In genomic region chr9:121454972-121455371, GRCh38 we compare ENCODE assay signal across 22 cellular contexts. TPM values are rescaled to one million over a fixed set of nuclear protein-coding genes. Genes with fewer than 3 reads are reported as not detected.
DNase-seq lines count a peak whose midpoint lies in the region; ATAC-seq and TF ChIP-seq lines count a peak whose summit lies in the region.
"Had no signal": no experiment of that assay in that cellular context is flagged by ENCODE, and none has a peak within 500 bp of the region (broad histone marks: within the 10 kb centered on the region; RNA-seq: fewer than 3 reads in every experiment).

No MANE protein-coding gene starts in this region.

- peak in 1 of 2 donors; percentile 11 for DNase-seq in activated T-cell treated with anti-CD3 and anti-CD28 coated beads, Interleukin-2, amount 50 U/mL, for 72 hours
- DNase-seq in activated T-cell treated with anti-CD3 and anti-CD28 coated beads, Interleukin-2, amount 50 U/mL, for 48 hours = no peak
- peak; percentile 45 for DNase-seq in GM10266 (ENCODE audit: extremely low spot score)
- DNase-seq in OCI-M1 (lab: John Stamatoyannopoulos, UW) = peak; percentile 3
- no peak for DNase-seq in effector CD8-positive, alpha-beta T cell (lab: John Stamatoyannopoulos, UW)
- DNase-seq in hypothalamus (lab: John Stamatoyannopoulos, UW) = no peak
- DNase-seq: CD4-positive, CD25-positive, alpha-beta regulatory T cell; EL; GF-D8; IMR-90; NCI-H1417 treated with DMSO at 0.1 percent for 48 hours; NCI-H187; NCI-H446; NCI-H526 treated with DMSO at 0.1 percent for 48 hours; PC-3; Right ventricle myocardium superior had no signal

- peaks cover 42% of the 10 kb centered on the region for H3K27me3 Mint-ChIP-seq in activated T-cell treated with anti-CD3 and anti-CD28 coated beads, Interleukin-2, amount 50 U/mL, for 72 hours (ENCODE audit: low read depth)

- H3K36me3 Mint-ChIP-seq in activated T-cell treated with anti-CD3 and anti-CD28 coated beads, Interleukin-2, amount 50 U/mL, for 72 hours (ENCODE audit: insufficient read depth in 2 of 2) = peaks cover 1% of the 10 kb centered on the region in 2 donors
- H3K36me3 Mint-ChIP-seq: CD4-positive, CD25-positive, alpha-beta regulatory T cell had no signal

- peaks cover 14% of the 10 kb centered on the region for H3K4me1 Mint-ChIP-seq in activated T-cell treated with anti-CD3 and anti-CD28 coated beads, Interleukin-2, amount 50 U/mL, for 72 hours (ENCODE audit: low read depth)
- H3K4me1 Mint-ChIP-seq: B cell had no signal

- H3K9me3 Mint-ChIP-seq in activated T-cell treated with anti-CD3 and anti-CD28 coated beads, Interleukin-2, amount 50 U/mL, for 72 hours = no peaks in the 10 kb centered on the region

- peak; percentile 65 to 76 for ATAC-seq in activated T-cell treated with anti-CD3 and anti-CD28 coated beads, Interleukin-2, amount 50 U/mL, for 72 hours (replicated peaks in 1 of 2)
- ATAC-seq in GM18870 (IDR thresholded peaks at IDR 0.05; ENCODE audit: unreplicated experiment) = no peak
- ATAC-seq: A549, PC-3 had no signal

- peak overlapping the region; percentile 17 for H3K27ac Mint-ChIP-seq in activated T-cell treated with anti-CD3 and anti-CD28 coated beads, Interleukin-2, amount 50 U/mL, for 72 hours
- H3K27ac Mint-ChIP-seq: B cell; CD4-positive, CD25-positive, alpha-beta regulatory T cell had no signal

- H3K4me3 Mint-ChIP-seq in activated T-cell treated with anti-CD3 and anti-CD28 coated beads, Interleukin-2, amount 50 U/mL, for 72 hours = peak overlapping the region; percentile 33 to 53
- H3K4me3 Mint-ChIP-seq: B cell; CD4-positive, CD25-positive, alpha-beta regulatory T cell had no signal

- TF ChIP-seq CTCF in GM10266 (IDR thresholded peaks at IDR 0.05; ENCODE audit: control insufficient read depth, insufficient read depth, low read depth, missing control alignments) = no peak

RNA-seq across cellular contexts. Expression of gene GGTA1, which starts 44.7 kb away (rescaled TPM):
- not detected for total RNA-seq in activated T-cell treated with anti-CD3 and anti-CD28 coated beads, Interleukin-2, amount 50 U/mL, for 72 hours
- total RNA-seq: B cell, IMR-90, M059J, PC-3, RPMI7951, SK-MEL-5 had no signal

Comparison
In these comparisons a context has a peak if more than half of its experiments do, and no peak if none do; other contexts are left out.
1. DNase-seq: peak in GM10266 (single experiment) and OCI-M1 (single experiment); none in activated T-cell treated with anti-CD3 and anti-CD28 coated beads, Interleukin-2, amount 50 U/mL, for 48 hours (0 of 2), effector CD8-positive, alpha-beta T cell (single experiment) and hypothalamus (0 of 51).